Comparison of ENCODE assay signal across 1 cellular context in the genomic region with DNA sequence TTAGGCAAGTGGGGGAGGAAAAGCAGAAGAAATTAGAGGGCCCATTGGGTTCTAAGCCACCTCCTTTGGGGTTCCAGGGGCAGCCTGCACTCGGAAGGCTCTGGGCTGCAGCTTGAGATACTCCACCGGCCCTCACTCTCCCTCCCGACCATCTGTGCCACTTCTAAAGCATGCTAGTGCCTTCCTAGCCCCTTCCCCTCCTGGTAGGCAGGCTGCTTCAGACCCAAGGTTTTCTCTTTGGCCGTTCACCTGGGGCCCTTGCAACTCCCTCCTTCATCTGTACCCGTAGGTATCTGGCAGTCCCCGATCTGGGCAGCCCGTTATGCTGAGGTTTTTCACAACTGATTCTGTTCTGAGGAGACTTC.
TF ChIP-seq lines count a peak whose summit lies in the region.

No MANE protein-coding gene starts in this region.

TF ChIP-seq in WTC11, 78 proteins besides CTCF, POLR2A, EP300 and RAD21 (continued from another document):
- TF ChIP-seq, protein P1, sequence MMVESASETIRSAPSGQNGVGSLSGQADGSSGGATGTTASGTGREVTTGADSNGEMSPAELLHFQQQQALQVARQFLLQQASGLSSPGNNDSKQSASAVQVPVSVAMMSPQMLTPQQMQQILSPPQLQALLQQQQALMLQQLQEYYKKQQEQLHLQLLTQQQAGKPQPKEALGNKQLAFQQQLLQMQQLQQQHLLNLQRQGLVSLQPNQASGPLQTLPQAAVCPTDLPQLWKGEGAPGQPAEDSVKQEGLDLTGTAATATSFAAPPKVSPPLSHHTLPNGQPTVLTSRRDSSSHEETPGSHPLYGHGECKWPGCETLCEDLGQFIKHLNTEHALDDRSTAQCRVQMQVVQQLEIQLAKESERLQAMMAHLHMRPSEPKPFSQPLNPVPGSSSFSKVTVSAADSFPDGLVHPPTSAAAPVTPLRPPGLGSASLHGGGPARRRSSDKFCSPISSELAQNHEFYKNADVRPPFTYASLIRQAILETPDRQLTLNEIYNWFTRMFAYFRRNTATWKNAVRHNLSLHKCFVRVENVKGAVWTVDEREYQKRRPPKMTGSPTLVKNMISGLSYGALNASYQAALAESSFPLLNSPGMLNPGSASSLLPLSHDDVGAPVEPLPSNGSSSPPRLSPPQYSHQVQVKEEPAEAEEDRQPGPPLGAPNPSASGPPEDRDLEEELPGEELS (CRISPR knock-in tag; IDR thresholded peaks at IDR 0.05), result 0 out of 2 replicates have a peak, but pooled peaks have one; percentile 34
- TF ChIP-seq, protein P2, sequence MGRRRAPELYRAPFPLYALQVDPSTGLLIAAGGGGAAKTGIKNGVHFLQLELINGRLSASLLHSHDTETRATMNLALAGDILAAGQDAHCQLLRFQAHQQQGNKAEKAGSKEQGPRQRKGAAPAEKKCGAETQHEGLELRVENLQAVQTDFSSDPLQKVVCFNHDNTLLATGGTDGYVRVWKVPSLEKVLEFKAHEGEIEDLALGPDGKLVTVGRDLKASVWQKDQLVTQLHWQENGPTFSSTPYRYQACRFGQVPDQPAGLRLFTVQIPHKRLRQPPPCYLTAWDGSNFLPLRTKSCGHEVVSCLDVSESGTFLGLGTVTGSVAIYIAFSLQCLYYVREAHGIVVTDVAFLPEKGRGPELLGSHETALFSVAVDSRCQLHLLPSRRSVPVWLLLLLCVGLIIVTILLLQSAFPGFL (CRISPR knock-in tag; IDR thresholded peaks at IDR 0.05; ENCODE audit: borderline replicate concordance), result no peak
